ENCODE assay signal across 1 cellular context in genomic region chr1:9241891-9242290, GRCh38.
A peak's percentile ranks its signal among the peaks of the same experiment; 100 is the strongest.
TF ChIP-seq lines count a peak whose summit lies in the region.

No MANE protein-coding gene starts in this region.

TF ChIP-seq in HepG2, 621 proteins besides CTCF, POLR2A, EP300 and RAD21 (continued from another document):
- TF ChIP-seq ISX (CRISPR knock-in tag; conservative IDR thresholded peaks at IDR 0.05) (no peak), CEBPB (IDR thresholded peaks at IDR 0.05; ENCODE audit: borderline replicate concordance, low read depth, low read length) (0 out of 2 replicates have a peak, but pooled peaks have one; percentile 7)
